In the genomic region with DNA sequence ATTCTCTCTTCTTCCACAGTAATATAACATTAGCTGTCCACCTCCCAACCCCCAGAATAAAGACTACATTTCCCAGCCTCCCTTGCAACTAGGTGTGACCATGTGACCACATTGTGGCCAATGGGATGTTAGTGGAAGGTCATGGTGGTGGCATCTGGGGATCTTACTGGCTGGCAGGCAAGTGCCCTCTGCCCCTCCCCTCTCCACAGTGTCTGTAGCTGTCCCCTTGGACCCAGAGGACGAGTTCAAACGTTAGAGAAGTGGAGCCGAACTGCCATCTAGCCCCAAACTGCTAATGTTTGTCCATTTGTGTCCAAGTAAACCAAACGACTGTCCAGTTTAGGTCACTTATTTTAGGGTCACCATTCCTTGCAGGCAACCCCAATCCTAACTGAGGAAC, we compare ENCODE assay signal across 8 cellular contexts. TPM values are rescaled to one million over a fixed set of nuclear protein-coding genes. Genes with fewer than 3 reads are reported as not detected.
DNase-seq lines count a peak whose midpoint lies in the region; ATAC-seq lines count a peak whose summit lies in the region.

No MANE protein-coding gene starts in this region.

- ATAC-seq in GM18870 (IDR thresholded peaks at IDR 0.05; ENCODE audit: unreplicated experiment): no peak

- peak; percentile 85 for DNase-seq in A172 (ENCODE audit: low spot score)
- peak; percentile 44 for DNase-seq in GM03348 (ENCODE audit: low spot score)
- peak; percentile 4 for DNase-seq in NCI-H2196 treated with DMSO at 0.1 percent for 48 hours (lab: John Stamatoyannopoulos, UW; ENCODE audit: unreplicated experiment)
- DNase-seq in amygdala (lab: John Stamatoyannopoulos, UW): peak in 46 of 56 donors; percentile 6 to 79 (median 43)
- peak; percentile 80 for DNase-seq in iPS DF 19.7 (ENCODE audit: low read depth, low spot score)
- peak; percentile 42 for DNase-seq in stimulated activated CD8-positive, alpha-beta memory T cell treated with anti-CD3 and anti-CD28 coated beads, Interleukin-4, amount 100 ng/mL, for 48 hours
- no peak for DNase-seq in NCI-H187 treated with DMSO at 0.1 percent for 48 hours (lab: John Stamatoyannopoulos, UW)

RNA-seq across cellular contexts. Expression of gene KCNG4, which starts 26.6 kb away (rescaled TPM):
- 0.02 TPM in 1 of 2 replicates, not detected in the other for total RNA-seq in A172 (2014; rRNA removed; shearing (Covaris generic))

RNA-seq across cellular contexts. Expression of gene WFDC1, which starts 28.2 kb away (rescaled TPM):
- not detected in 2 replicates for total RNA-seq in A172 (2014; rRNA removed; shearing (Covaris generic))
